In the genomic region with DNA sequence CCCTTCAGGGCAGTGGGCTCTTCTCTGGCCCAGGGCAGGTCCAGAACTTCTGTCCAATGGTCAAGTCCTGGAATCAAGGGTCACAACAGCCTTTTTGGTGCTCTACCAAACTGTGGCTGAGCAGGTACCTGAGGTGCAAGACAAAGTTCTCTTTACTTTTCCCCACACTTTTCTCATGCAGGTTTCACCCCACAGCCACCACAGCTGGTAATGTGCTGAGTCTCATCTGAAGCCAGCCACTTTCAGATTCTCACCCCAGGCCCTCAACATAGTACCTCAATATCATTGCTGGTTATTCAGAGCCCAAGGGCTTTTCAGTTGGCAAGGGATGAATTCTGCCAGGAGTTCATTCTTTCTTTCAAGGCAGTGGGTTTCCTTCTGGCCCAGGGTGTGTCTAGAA, we compare ENCODE assay signal across 26 cellular contexts.
"Had no signal": no experiment of that assay in that cellular context is flagged by ENCODE, and none has a peak within 500 bp of the region (broad histone marks: within the 10 kb centered on the region; RNA-seq: fewer than 3 reads in every experiment).

No MANE protein-coding gene starts in this region.

- H3K36me3 ChIP-seq: stomach, suprapubic skin, thoracic aorta, thyroid gland, tibial artery, tibial nerve, transverse colon, upper lobe of left lung, upper lobe of right lung, uterus, vagina had no signal

- H3K4me1 ChIP-seq: stomach, suprapubic skin, testis, thyroid gland, tibial artery, tibial nerve, transverse colon, upper lobe of left lung, upper lobe of right lung, uterus, vagina had no signal

- H3K9me3 ChIP-seq: testis, thoracic aorta, thyroid gland, vagina had no signal

- H3K4me3 ChIP-seq: stomach, suprapubic skin, testis, thoracic aorta, thyroid gland, tibial artery, tibial nerve, transverse colon, upper lobe of left lung, upper lobe of right lung, uterus, vagina had no signal

- FAIRE-seq: urothelium cell line had no signal

- H3K27me3 ChIP-seq: stomach, suprapubic skin, testis, thyroid gland, tibial artery, tibial nerve, transverse colon, upper lobe of left lung, upper lobe of right lung, uterus, vagina had no signal

- ATAC-seq: stimulated activated effector memory CD8-positive, alpha-beta T cell treated with anti-CD3 and anti-CD28 coated beads, Interleukin-12 subunit alpha, Interleukin-12 subunit beta, amount 100 ng/mL, for 72 hours; stimulated activated naive B cell treated with anti-CD40 and anti-IgM and Interleukin-4, amounts not matched to agents 10 μg/mL and 1 μg/mL and 100 μg/mL, for 72 hours; stimulated activated naive CD8-positive, alpha-beta T cell treated with anti-CD3 and anti-CD28 coated beads, Interleukin-15, amount 100 ng/mL, for 72 hours; stimulated activated naive CD8-positive, alpha-beta T cell treated with anti-CD3 and anti-CD28 coated beads, Interleukin-15, Interleukin-2, amounts not matched to agents 100 U/mL and 50 U/mL, for 24 hours; upper lobe of right lung had no signal

- DNase-seq: stimulated activated CD4-positive, alpha-beta T cell treated with anti-CD3 and anti-CD28 coated beads, Interleukin-2, amount 100 ng/mL, for 48 hours; stimulated activated CD4-positive, alpha-beta T cell treated with anti-CD3 and anti-CD28 coated beads, Interleukin-4, amount 100 ng/mL, for 1 hour; stimulated activated CD4-positive, alpha-beta T cell treated with anti-CD3 and anti-CD28 coated beads, Interleukin-4, amount 100 ng/mL, for 24 hours; stimulated activated CD4-positive, alpha-beta T cell treated with anti-CD3 and anti-CD28 coated beads, Interleukin-4, amount 100 ng/mL, for 4 hours; stimulated activated CD8-positive, alpha-beta memory T cell treated with anti-CD3 and anti-CD28 coated beads, Interleukin-4, amount 100 ng/mL, for 48 hours; stimulated activated naive B cell treated with anti-CD40 and anti-IgM and Interleukin-4, amounts not matched to agents 10 μg/mL and 1 μg/mL and 100 μg/mL, for 72 hours; stimulated activated naive CD4-positive, alpha-beta T cell; stimulated activated naive CD4-positive, alpha-beta T cell treated with Interleukin-2 at 50 U/mL for 16 hours; stimulated activated naive CD8-positive, alpha-beta T cell treated with anti-CD3 and anti-CD28 coated beads, Interleukin-15, amount 100 ng/mL, for 72 hours; stimulated activated naive CD8-positive, alpha-beta T cell treated with anti-CD3 and anti-CD28 coated beads, Interleukin-15, Interleukin-2, amounts not matched to agents 100 U/mL and 50 U/mL, for 24 hours; stomach; substantia nigra; testis; thyroid gland; tibial artery; transverse colon; trophoblast cell; upper lobe of left lung; upper lobe of right lung; uterus had no signal

- H3K27ac ChIP-seq: stomach, suprapubic skin, testis, thoracic aorta, thyroid gland, tibial artery, tibial nerve, transverse colon, upper lobe of left lung, upper lobe of right lung, uterus, vagina had no signal
